In genomic region chr1:52632732-52633290, GRCh38 we compare ENCODE assay signal across 9 cellular contexts. TPM values are rescaled to one million over a fixed set of nuclear protein-coding genes. Genes with fewer than 3 reads are reported as not detected.
DNase-seq lines count a peak whose midpoint lies in the region; ATAC-seq, FAIRE-seq and TF ChIP-seq lines count a peak whose summit lies in the region.
"Had no signal": no experiment of that assay in that cellular context is flagged by ENCODE, and none has a peak within 500 bp of the region (broad histone marks: within the 10 kb centered on the region; RNA-seq: fewer than 3 reads in every experiment).

Gene SHISAL2A, plus strand, starts transcription at chr1:52633168. Its CDS starts 326 bp downstream, at chr1:52633494.

- intact Hi-C loops in Calu3 (cut with micrococcal nuclease; ENCODE audit: unreplicated experiment) (no loop called here), sigmoid colon (cut with DNase I) (no loop called here)
- intact Hi-C loops in activated T-helper 2 cell treated with anti-CD3 and anti-CD28 coated beads, Interferon-gamma antibody, Interleukin-2, Interleukin-4, amounts not matched to agents 10 μg/mL and 5 μg/mL and 100 μg/mL, durations not matched to agents 14 hours and 24 hours and 36 hours (cut with micrococcal nuclease) = loop anchor here (2.0 kb wide), 1 partner anchor 30 kb away; the partner anchor contains the start of gene GPX7

- H3K27me3 ChIP-seq in cardiac muscle cell = peaks cover 20% of the 10 kb centered on the region
- H3K27me3 ChIP-seq in sigmoid colon = peaks cover 16 to 49% (median 29%) of the 10 kb centered on the region in 3 donors

- peak within 1 kb of the TSS; percentile 39 for H3K4me3 ChIP-seq in cardiac muscle cell
- peak within 1 kb of the TSS; percentile 17 to 50 (median 41) for H3K4me3 ChIP-seq in sigmoid colon

- H3K36me3 Mint-ChIP-seq in Calu3 (ENCODE audit: insufficient read depth, unreplicated experiment) = no peaks in the 10 kb centered on the region
- H3K36me3 Mint-ChIP-seq in activated T-helper 2 cell treated with anti-CD3 and anti-CD28 coated beads, Interferon-gamma antibody, Interleukin-2, Interleukin-4, amounts not matched to agents 10 μg/mL and 5 μg/mL and 100 μg/mL, durations not matched to agents 14 hours and 24 hours and 36 hours (ENCODE audit: low read depth) = peaks cover 5% of the 10 kb centered on the region

- no peak within 1 kb of the TSS for H3K27ac Mint-ChIP-seq in Calu3 (ENCODE audit: unreplicated experiment)
- peak within 1 kb of the TSS; percentile 50 for H3K27ac Mint-ChIP-seq in activated T-helper 2 cell treated with anti-CD3 and anti-CD28 coated beads, Interferon-gamma antibody, Interleukin-2, Interleukin-4, amounts not matched to agents 10 μg/mL and 5 μg/mL and 100 μg/mL, durations not matched to agents 14 hours and 24 hours and 36 hours

- H3K4me1 ChIP-seq in cardiac muscle cell (ENCODE audit: low read depth) = peaks cover 8% of the 10 kb centered on the region
- H3K4me1 ChIP-seq in sigmoid colon = peaks cover 0 to 13% (median 10%) of the 10 kb centered on the region in 4 donors

- no peak for TF ChIP-seq EP300 in sigmoid colon (IDR thresholded peaks at IDR 0.05)

- no peak for TF ChIP-seq POLR2A in sigmoid colon (IDR thresholded peaks at IDR 0.05)

- DNase-seq in Calu3 = peak; percentile 13
- DNase-seq in NCI-H510A (lab: John Stamatoyannopoulos, UW) = peak; percentile 23
- peak; percentile 39 for DNase-seq in activated T-helper 2 cell treated with anti-CD3 and anti-CD28 coated beads, Interferon-gamma antibody, Interleukin-2, Interleukin-4, amounts not matched to agents 10 μg/mL and 5 μg/mL and 100 μg/mL, durations not matched to agents 14 hours and 24 hours and 36 hours (ENCODE audit: low spot score)
- DNase-seq in cardiac muscle cell (ENCODE audit: low read depth in 1 of 2, low spot score in 1 of 2) = peak; percentile 39 to 61
- DNase-seq in sigmoid colon = no peak
- DNase-seq in D721Med (ENCODE audit: insufficient read length, low spot score) = no peak

- ATAC-seq in GM21528 (IDR thresholded peaks at IDR 0.05; ENCODE audit: low FRiP score, unreplicated experiment) = no peak
- no peak for ATAC-seq in GM19452 (IDR thresholded peaks at IDR 0.05; ENCODE audit: unreplicated experiment)

- H3K9me3 ChIP-seq in cardiac muscle cell (ENCODE audit: low read depth) = no peaks in the 10 kb centered on the region
- H3K9me3 ChIP-seq in sigmoid colon = no peaks in the 10 kb centered on the region

- WGBS in sigmoid colon, 2 donors = 6 to 9% methylated on average over 53 of the region's 53 CpGs

- H3K36me3 ChIP-seq in cardiac muscle cell (no peaks in the 10 kb centered on the region), sigmoid colon (no peaks in the 10 kb centered on the region)

- FAIRE-seq in D721Med (lab: Jason Lieb, UNC) = no peak

- CTCF ChIA-PET in Calu3 (lab: Charles Lee) = no interaction called here

- BruUV-seq in Calu3 (replicated peaks; lab: Mats Ljungman, UMichigan) = no TSS peak

- peaks cover 34% of the 10 kb centered on the region for H3K27me3 Mint-ChIP-seq in Calu3 (ENCODE audit: unreplicated experiment)
- peaks cover 7% of the 10 kb centered on the region for H3K27me3 Mint-ChIP-seq in activated T-helper 2 cell treated with anti-CD3 and anti-CD28 coated beads, Interferon-gamma antibody, Interleukin-2, Interleukin-4, amounts not matched to agents 10 μg/mL and 5 μg/mL and 100 μg/mL, durations not matched to agents 14 hours and 24 hours and 36 hours (ENCODE audit: low read depth)

- peak within 1 kb of the TSS; percentile 45 for H3K4me3 Mint-ChIP-seq in Calu3 (ENCODE audit: low read depth, unreplicated experiment)
- peak within 1 kb of the TSS; percentile 41 for H3K4me3 Mint-ChIP-seq in activated T-helper 2 cell treated with anti-CD3 and anti-CD28 coated beads, Interferon-gamma antibody, Interleukin-2, Interleukin-4, amounts not matched to agents 10 μg/mL and 5 μg/mL and 100 μg/mL, durations not matched to agents 14 hours and 24 hours and 36 hours (ENCODE audit: low read depth)

- no peaks in the 10 kb centered on the region for H3K9me3 Mint-ChIP-seq in Calu3 (ENCODE audit: low read depth, unreplicated experiment)
- peaks cover 7% of the 10 kb centered on the region for H3K9me3 Mint-ChIP-seq in activated T-helper 2 cell treated with anti-CD3 and anti-CD28 coated beads, Interferon-gamma antibody, Interleukin-2, Interleukin-4, amounts not matched to agents 10 μg/mL and 5 μg/mL and 100 μg/mL, durations not matched to agents 14 hours and 24 hours and 36 hours

- no peak for TF ChIP-seq CTCF in Calu3 (IDR thresholded peaks at IDR 0.05; ENCODE audit: unreplicated experiment)
- TF ChIP-seq CTCF in cardiac muscle cell (IDR thresholded peaks at IDR 0.05; ENCODE audit: low read depth, low read length) = no peak
- no peak for TF ChIP-seq CTCF in sigmoid colon (IDR thresholded peaks at IDR 0.05)
- no peak for TF ChIP-seq CTCF in D721Med (IDR thresholded peaks at IDR 0.05; ENCODE audit: insufficient read depth, missing control alignments)

- H3K4me1 Mint-ChIP-seq in Calu3 (ENCODE audit: low read depth, unreplicated experiment) = peaks cover 7% of the 10 kb centered on the region
- H3K4me1 Mint-ChIP-seq in activated T-helper 2 cell treated with anti-CD3 and anti-CD28 coated beads, Interferon-gamma antibody, Interleukin-2, Interleukin-4, amounts not matched to agents 10 μg/mL and 5 μg/mL and 100 μg/mL, durations not matched to agents 14 hours and 24 hours and 36 hours (ENCODE audit: low read depth) = peaks cover 35% of the 10 kb centered on the region

- H3K27ac ChIP-seq in cardiac muscle cell (no peak within 1 kb of the TSS), sigmoid colon (no peak within 1 kb of the TSS)
- H3K27ac ChIP-seq: HL-60 had no signal

RNA-seq across cellular contexts. Expression of gene SHISAL2A, which starts in this region (rescaled TPM):
- total RNA-seq in Calu3 (2022) (not detected in 2 replicates), cardiac muscle cell (not detected in 2 replicates), sigmoid colon (not detected)
- 1.9 and 2.5 TPM in 2 replicates for total RNA-seq in activated T-helper 2 cell treated with anti-CD3 and anti-CD28 coated beads, Interferon-gamma antibody, Interleukin-2, Interleukin-4, amounts not matched to agents 10 μg/mL and 5 μg/mL and 100 μg/mL, durations not matched to agents 14 hours and 24 hours and 36 hours
- polyA plus RNA-seq in cardiac muscle cell (not detected in 2 replicates), sigmoid colon (1 to 10 TPM in 1 of 3 donors, not detected in 2; 8.1 TPM)

Comparison
In these comparisons a context has a peak if more than half of its experiments do, and no peak if none do; other contexts are left out.
1. Peak in DNase-seq in Calu3; RNA of the gene not detected or under 1 TPM.
2. Peak in DNase-seq and H3K4me3 ChIP-seq in cardiac muscle cell; RNA of the gene not detected or under 1 TPM.
3. DNase-seq: peak in NCI-H510A (single experiment) and activated T-helper 2 cell treated with anti-CD3 and anti-CD28 coated beads, Interferon-gamma antibody, Interleukin-2, Interleukin-4, amounts not matched to agents 10 μg/mL and 5 μg/mL and 100 μg/mL, durations not matched to agents 14 hours and 24 hours and 36 hours (single experiment); none in sigmoid colon (single experiment) and D721Med (single experiment).